8 cellular contexts compared by ENCODE assay signal in genomic region chr12:52023976-52024688, GRCh38. TPM values are rescaled to one million over a fixed set of nuclear protein-coding genes. Genes with fewer than 3 reads are reported as not detected.
DNase-seq lines count a peak whose midpoint lies in the region; ATAC-seq, FAIRE-seq and TF ChIP-seq lines count a peak whose summit lies in the region.

No MANE protein-coding gene starts in this region.

- peak overlapping the region; percentile 99 for H3K27ac ChIP-seq in 22Rv1
- no peak overlapping the region for H3K27ac ChIP-seq in GM12878 (ENCODE audit: control insufficient read depth, insufficient read depth)

- SMC1A ChIA-PET in GM12878 (lab: Charles Lee; ENCODE audit: uncharacterized antibody, unreplicated experiment) = interaction anchor here (1.1 to 13.7 kb wide), 14 partner anchors 8 to 97 kb away, joined by 3 to 322 read pairs (median 20); partner anchors contain the start of genes ATG101, NR4A1 and TAMALIN

- TF ChIP-seq CTCF in 22Rv1 (IDR thresholded peaks at IDR 0.05) (peak; percentile 82), GM12878 (IDR thresholded peaks at IDR 0.05 in 2 of 3, conservative IDR thresholded peaks at IDR 0.05 in 1 of 3; ENCODE audit: control insufficient read depth in 2 of 3, extremely low read depth in 1 of 3, insufficient read depth in 1 of 3, low read depth in 3 of 3, low read length in 3 of 3) (no peak)

- TF ChIP-seq RAD21 in GM12878 (IDR thresholded peaks at IDR 0.05; ENCODE audit: insufficient read depth, low read depth, low read length) = no peak

- H3K9ac ChIP-seq in GM12878 (ENCODE audit: control insufficient read depth, insufficient read depth, low read length) = peak overlapping the region; percentile 1; the same call in 1 of the 2 replicates

- no peak for FAIRE-seq in GM12878 (lab: Jason Lieb, UNC)

- H2AFZ ChIP-seq in GM12878 (ENCODE audit: control insufficient read depth, low read depth, low read length) = peak overlapping the region; percentile 68

- H3K9me3 ChIP-seq in GM12878 (replicated peaks; ENCODE audit: control insufficient read depth, insufficient read depth, low read length) (no peaks in the 10 kb centered on the region), mononuclear cell (ENCODE audit: low read depth, low read length) (no peaks in the 10 kb centered on the region)

- in situ Hi-C loops in GM12878 (cut with MboI) = no loop called here

- ATAC-seq in HG02759 (IDR thresholded peaks at IDR 0.05; ENCODE audit: unreplicated experiment) (peak; percentile 5), GM12878 (peak; percentile 11), HG03469 (IDR thresholded peaks at IDR 0.05; ENCODE audit: unreplicated experiment) (no peak), HG02852 (IDR thresholded peaks at IDR 0.05; ENCODE audit: unreplicated experiment) (no peak)

- peak overlapping the region; percentile 79 for H3K4me2 ChIP-seq in GM12878 (ENCODE audit: control insufficient read depth, insufficient read depth)

- H4K20me1 ChIP-seq in GM12878 (ENCODE audit: control insufficient read depth, insufficient read depth) = no peaks in the 10 kb centered on the region

- CTCF ChIA-PET in GM12878 (lab: Yijun Ruan, JAX) = interaction anchor here (0.6 to 15.6 kb wide), 27 partner anchors 9 to 200 kb away, joined by 3 to 622 read pairs (median 6); partner anchors contain the start of genes ATG101, NR4A1, SMIM41 and TAMALIN

- H3K4me1 ChIP-seq in GM12878 (ENCODE audit: control insufficient read depth, insufficient read depth, low read length) = peaks cover 21% of the 10 kb centered on the region
- H3K4me1 ChIP-seq in mononuclear cell (ENCODE audit: insufficient read depth, low read length) = peaks cover 44% of the 10 kb centered on the region

- no peaks in the 10 kb centered on the region for H3K79me2 ChIP-seq in GM12878 (ENCODE audit: control insufficient read depth, insufficient read depth, low read length)

- intact Hi-C loops in GM12878 (cut with micrococcal nuclease; ENCODE audit: unreplicated experiment) = loop anchor here (1.0 to 5.0 kb wide), 4 partner anchors 20 to 132 kb away; no protein-coding TSS in a partner anchor

- no TSS peak for BruUV-seq in GM12878 (replicated peaks; lab: Mats Ljungman, UMichigan)

- POLR2A ChIA-PET in GM12878 (lab: Charles Lee) = interaction anchor here (0.6 to 1.8 kb wide), 6 partner anchors 27 to 1770 kb away, joined by 4 to 20 read pairs (median 5); no protein-coding TSS in a partner anchor

- DNase-seq in GM12878 (ENCODE audit: low read depth, low spot score) = no peak
- no peak for DNase-seq in NCI-H1417 treated with DMSO at 0.1 percent for 48 hours (lab: John Stamatoyannopoulos, UW)
- no peak for DNase-seq in DMS153 treated with DMSO at 0.1 percent for 48 hours (lab: John Stamatoyannopoulos, UW; ENCODE audit: unreplicated experiment)

- H3K36me3 ChIP-seq in GM12878 (ENCODE audit: control insufficient read depth in 2 of 2, insufficient read depth in 2 of 2, low read length in 1 of 2) = no peaks in the 10 kb centered on the region

- peaks cover 0 to 9% of the 10 kb centered on the region in 2 experiments; a peak in 2 of 4 replicates for H3K27me3 ChIP-seq in GM12878 (replicated peaks in 1 of 2; ENCODE audit: control insufficient read depth in 2 of 2, insufficient read depth in 2 of 2, low read length in 1 of 2)
- peaks cover 2% of the 10 kb centered on the region for H3K27me3 ChIP-seq in mononuclear cell (ENCODE audit: insufficient read depth, low read length)

- TF ChIP-seq POLR2A in GM12878 (IDR thresholded peaks at IDR 0.05; ENCODE audit: low read depth, low read length) = no peak

- TF ChIP-seq EP300 in GM12878 (IDR thresholded peaks at IDR 0.05; ENCODE audit: borderline replicate concordance in 1 of 2, control insufficient read depth in 1 of 2, low read depth in 2 of 2, low read length in 2 of 2) = no peak

- RAD21 ChIA-PET in GM12878 (lab: Charles Lee; ENCODE audit: unreplicated experiment) = interaction anchor here (0.6 to 9.0 kb wide), 24 partner anchors 12 to 127 kb away, joined by 3 to 151 read pairs (median 14); partner anchors contain the start of genes ATG101, NR4A1 and TAMALIN

- WGBS in GM12878 (ENCODE audit: insufficient coverage, insufficient replicate concordance, low lambda C conversion rate, missing lambda C conversion rate) = 22% methylated on average over 20 of the region's 20 CpGs

- H3K4me3 ChIP-seq in GM12878 (peak overlapping the region; percentile 44; the same call in 1 of the 2 replicates), mononuclear cell (ENCODE audit: low read length) (peak overlapping the region; percentile 39)

RNA-seq across cellular contexts. Expression of gene TAMALIN, which starts 17.4 kb away (rescaled TPM):
- 6.8 and 7.1 TPM in 2 replicates for total RNA-seq in GM12878 (2013; cell fraction: nucleolus; rRNA removed)
- total RNA-seq in GM12878 (2014; rRNA removed) (0.23 and 0.38 TPM in 2 replicates), GM12878 (2014; rRNA removed; fragmentation: Illumina TruSeq; extraction: Trizol) (0.14 and 0.58 TPM in 2 replicates), GM12878 (2021) (0.35 and 0.49 TPM in 2 replicates), mononuclear cell (122 TPM)
- not detected for polyA plus RNA-seq in GM12878 (2011; ENCODE audit: low read depth)
- polyA plus RNA-seq in GM12878 (2011; rRNA removed) (0.15 and 0.29 TPM in 2 replicates), GM12878 (2014; fragmentation: Illumina TruSeq; extraction: Trizol) (0.09 TPM in 1 of 2 replicates, not detected in the other), GM12878 (2014; fragmentation: Nextera tagmentation; extraction: Ambion mirVana) (not detected), GM12878 (2014; rRNA removed) (0.13 and 0.27 TPM in 2 replicates), GM12878 (2016; fragmentation: Nextera tagmentation; extraction: Ambion mirVana) (not detected)
- polyA plus RNA-seq in GM12878 (2011; cell fraction: cytosol; rRNA removed) = 0.25 and 0.30 TPM in 2 replicates
- 0.52 and 0.67 TPM in 2 replicates for polyA plus RNA-seq in GM12878 (2011; cell fraction: nucleus; rRNA removed)
- polyA plus RNA-seq in GM12878 (2012) = 0.22 and 1.0 TPM in 2 replicates
- 0.46 TPM in 1 of 2 replicates, not detected in the other for polyA minus RNA-seq in GM12878 (2011; rRNA and poly(A)+ RNA removed)
- polyA minus RNA-seq in GM12878 (2011; cell fraction: cytosol; rRNA and poly(A)+ RNA removed) = not detected in 2 replicates
- 0.36 TPM in 1 of 2 replicates, not detected in the other for polyA minus RNA-seq in GM12878 (2011; cell fraction: nucleus; rRNA and poly(A)+ RNA removed)

RNA-seq across cellular contexts. Expression of gene NR4A1, which starts 27.1 kb away (rescaled TPM):
- total RNA-seq in GM12878 (2013; cell fraction: nucleolus; rRNA removed) = 9.2 and 12.6 TPM in 2 replicates
- total RNA-seq in GM12878 (2014; rRNA removed) = 2.4 and 4.1 TPM in 2 replicates
- total RNA-seq in GM12878 (2014; rRNA removed; fragmentation: Illumina TruSeq; extraction: Trizol) = 1.5 and 2.2 TPM in 2 replicates
- 7.9 TPM in 2 replicates for total RNA-seq in GM12878 (2021)
- 1.5 TPM for polyA plus RNA-seq in GM12878 (2011; ENCODE audit: low read depth)
- polyA plus RNA-seq in GM12878 (2011; rRNA removed) = 1.3 and 2.9 TPM in 2 replicates
- 5.8 and 7.7 TPM in 2 replicates for polyA plus RNA-seq in GM12878 (2011; cell fraction: cytosol; rRNA removed)
- polyA plus RNA-seq in GM12878 (2011; cell fraction: nucleus; rRNA removed) = 20.2 and 21.4 TPM in 2 replicates
- 4.3 and 15.3 TPM in 2 replicates for polyA plus RNA-seq in GM12878 (2012)
- polyA plus RNA-seq in GM12878 (2014; fragmentation: Illumina TruSeq; extraction: Trizol) = 1.2 and 2.0 TPM in 2 replicates
- under 1 TPM in 1 of 2 experiments, not detected in 1; 0.05 TPM for polyA plus RNA-seq in GM12878 (2014; fragmentation: Nextera tagmentation; extraction: Ambion mirVana)
- 5.9 TPM in 2 replicates for polyA plus RNA-seq in GM12878 (2014; rRNA removed)
- polyA plus RNA-seq in GM12878 (2016; fragmentation: Nextera tagmentation; extraction: Ambion mirVana) = 1 to 10 TPM; 1.5 to 1.9 TPM
- polyA minus RNA-seq in GM12878 (2011; rRNA and poly(A)+ RNA removed) = 3.7 and 8.3 TPM in 2 replicates
- 6.8 and 7.4 TPM in 2 replicates for polyA minus RNA-seq in GM12878 (2011; cell fraction: cytosol; rRNA and poly(A)+ RNA removed)
- 14.4 and 17.9 TPM in 2 replicates for polyA minus RNA-seq in GM12878 (2011; cell fraction: nucleus; rRNA and poly(A)+ RNA removed)
- 126 TPM for total RNA-seq in mononuclear cell

RNA-seq across cellular contexts. Expression of gene ATG101, which starts 45.6 kb away (rescaled TPM):
- total RNA-seq in GM12878 (2013; cell fraction: nucleolus; rRNA removed) = 13.7 and 15.2 TPM in 2 replicates
- total RNA-seq in GM12878 (2014; rRNA removed) (44.5 and 44.8 TPM in 2 replicates), GM12878 (2014; rRNA removed; fragmentation: Illumina TruSeq; extraction: Trizol) (21.5 and 21.9 TPM in 2 replicates), GM12878 (2021) (33.8 and 36.5 TPM in 2 replicates), mononuclear cell (11.9 TPM)
- polyA plus RNA-seq in GM12878 (2011; ENCODE audit: low read depth) = 21.8 TPM
- polyA plus RNA-seq in GM12878 (2011; rRNA removed) (31.4 and 49.8 TPM in 2 replicates), GM12878 (2014; fragmentation: Illumina TruSeq; extraction: Trizol) (10.4 and 26.0 TPM in 2 replicates), GM12878 (2014; fragmentation: Nextera tagmentation; extraction: Ambion mirVana) (1 to 10 TPM; 2.7 to 5.6 TPM), GM12878 (2014; rRNA removed) (42.7 and 43.1 TPM in 2 replicates), GM12878 (2016; fragmentation: Nextera tagmentation; extraction: Ambion mirVana) (10 to 100 TPM; 34.1 to 40.5 TPM)
- polyA plus RNA-seq in GM12878 (2011; cell fraction: cytosol; rRNA removed) = 64.4 and 85.9 TPM in 2 replicates
- 34.2 and 44.8 TPM in 2 replicates for polyA plus RNA-seq in GM12878 (2011; cell fraction: nucleus; rRNA removed)
- 26.6 and 32.8 TPM in 2 replicates for polyA plus RNA-seq in GM12878 (2012)
- 48.9 and 54.6 TPM in 2 replicates for polyA minus RNA-seq in GM12878 (2011; rRNA and poly(A)+ RNA removed)
- 9.0 and 11.8 TPM in 2 replicates for polyA minus RNA-seq in GM12878 (2011; cell fraction: cytosol; rRNA and poly(A)+ RNA removed)
- 12.6 and 24.2 TPM in 2 replicates for polyA minus RNA-seq in GM12878 (2011; cell fraction: nucleus; rRNA and poly(A)+ RNA removed)

RNA-seq across cellular contexts. Expression of gene SMIM41, which starts 55.4 kb away (rescaled TPM):
- total RNA-seq in GM12878 (2013; cell fraction: nucleolus; rRNA removed) = 0.27 TPM in 1 of 2 replicates, not detected in the other
- total RNA-seq in GM12878 (2014; rRNA removed) = not detected in 2 replicates
- not detected in 2 replicates for total RNA-seq in GM12878 (2014; rRNA removed; fragmentation: Illumina TruSeq; extraction: Trizol)
- total RNA-seq in GM12878 (2021) = 0.19 TPM in 1 of 2 replicates, not detected in the other
- polyA plus RNA-seq in GM12878 (2011; ENCODE audit: low read depth) = not detected
- polyA plus RNA-seq in GM12878 (2011; rRNA removed) = not detected in 2 replicates
- polyA plus RNA-seq in GM12878 (2011; cell fraction: cytosol; rRNA removed) = not detected in 2 replicates
- not detected in 2 replicates for polyA plus RNA-seq in GM12878 (2011; cell fraction: nucleus; rRNA removed)
- not detected in 2 replicates for polyA plus RNA-seq in GM12878 (2012)
- not detected in 2 replicates for polyA plus RNA-seq in GM12878 (2014; fragmentation: Illumina TruSeq; extraction: Trizol)
- polyA plus RNA-seq in GM12878 (2014; fragmentation: Nextera tagmentation; extraction: Ambion mirVana) = not detected
- polyA plus RNA-seq in GM12878 (2014; rRNA removed) = not detected in 2 replicates
- polyA plus RNA-seq in GM12878 (2016; fragmentation: Nextera tagmentation; extraction: Ambion mirVana) = not detected
- not detected in 2 replicates for polyA minus RNA-seq in GM12878 (2011; rRNA and poly(A)+ RNA removed)
- polyA minus RNA-seq in GM12878 (2011; cell fraction: cytosol; rRNA and poly(A)+ RNA removed) = not detected in 2 replicates
- polyA minus RNA-seq in GM12878 (2011; cell fraction: nucleus; rRNA and poly(A)+ RNA removed) = 0.86 TPM in 1 of 2 replicates, not detected in the other
- total RNA-seq in mononuclear cell = 0.42 TPM

Comparison
In these comparisons a context has a peak if more than half of its experiments do, and no peak if none do; other contexts are left out.
1. ATAC-seq: peak in HG02759 (single experiment) and GM12878 (single experiment); none in HG03469 (single experiment) and HG02852 (single experiment).
2. RNA of gene TAMALIN, which starts 17.4 kb away (total RNA-seq): 122 TPM in mononuclear cell (single experiment); 0.14 to 7.1 TPM in GM12878; every median in the first group is over 10 times any median in the second.